ENCODE assay signal across 19 cellular contexts in genomic region chr9:128870128-128870940, GRCh38.
"Had no signal": no experiment of that assay in that cellular context is flagged by ENCODE, and none has a peak within 500 bp of the region (broad histone marks: within the 10 kb centered on the region; RNA-seq: fewer than 3 reads in every experiment).

No MANE protein-coding gene starts in this region.

- H3K4me3 ChIP-seq: esophagus squamous epithelium, mucosa of descending colon, psoas muscle, right lobe of liver had no signal

- H3K9me3 ChIP-seq: esophagus squamous epithelium, mucosa of descending colon, psoas muscle, right lobe of liver had no signal

- H3K9me3 Mint-ChIP-seq: activated naive CD8-positive, alpha-beta T cell treated with anti-CD3 and anti-CD28 coated beads for 36 hours; activated T-cell treated with anti-CD3 and anti-CD28 coated beads, Interleukin-2, amount 50 U/mL, for 24 hours; immature natural killer cell; naive thymus-derived CD8-positive, alpha-beta T cell; stimulated activated memory B cell treated with anti-CD40 and anti-IgM and Interleukin-4, amounts not matched to agents 10 μg/mL and 1 μg/mL and 100 μg/mL, for 72 hours; type B pancreatic cell had no signal

- H3K36me3 Mint-ChIP-seq: activated CD8-positive, alpha-beta memory T cell treated with anti-CD3 and anti-CD28 coated beads, Interleukin-2, amount 10 ng/mL, durations not matched to agents 7 days and 5 days; activated naive CD8-positive, alpha-beta T cell treated with anti-CD3 and anti-CD28 coated beads for 36 hours; type B pancreatic cell had no signal

- H3K4me1 Mint-ChIP-seq: stimulated activated memory B cell treated with anti-CD40 and anti-IgM and Interleukin-4, amounts not matched to agents 10 μg/mL and 1 μg/mL and 100 μg/mL, for 72 hours had no signal

- H3K4me3 Mint-ChIP-seq: activated CD8-positive, alpha-beta memory T cell treated with anti-CD3 and anti-CD28 coated beads, Interleukin-2, amount 10 ng/mL, durations not matched to agents 7 days and 5 days; activated naive CD8-positive, alpha-beta T cell treated with anti-CD3 and anti-CD28 coated beads for 36 hours; activated T-cell treated with anti-CD3 and anti-CD28 coated beads, Interleukin-2, amount 50 U/mL, for 24 hours; immature natural killer cell; naive thymus-derived CD8-positive, alpha-beta T cell; stimulated activated memory B cell treated with anti-CD40 and anti-IgM and Interleukin-4, amounts not matched to agents 10 μg/mL and 1 μg/mL and 100 μg/mL, for 72 hours; type B pancreatic cell had no signal

- H3K27me3 Mint-ChIP-seq: activated CD8-positive, alpha-beta memory T cell treated with anti-CD3 and anti-CD28 coated beads, Interleukin-2, amount 10 ng/mL, durations not matched to agents 7 days and 5 days; activated naive CD8-positive, alpha-beta T cell treated with anti-CD3 and anti-CD28 coated beads for 36 hours; activated T-cell treated with anti-CD3 and anti-CD28 coated beads, Interleukin-2, amount 50 U/mL, for 24 hours; naive thymus-derived CD8-positive, alpha-beta T cell; stimulated activated memory B cell treated with anti-CD40 and anti-IgM and Interleukin-4, amounts not matched to agents 10 μg/mL and 1 μg/mL and 100 μg/mL, for 72 hours; type B pancreatic cell had no signal

- H3K4me1 ChIP-seq: psoas muscle had no signal

- ATAC-seq: activated CD4-positive, CD25-positive, alpha-beta regulatory T cell treated with anti-CD3 and anti-CD28 coated beads, Interleukin-2, amount 50 U/mL, for 24 hours; activated CD8-positive, alpha-beta memory T cell treated with anti-CD3 and anti-CD28 coated beads, Interleukin-2, amount 10 ng/mL, durations not matched to agents 7 days and 5 days; foreskin keratinocyte; left colon; mucosa of descending colon; naive thymus-derived CD8-positive, alpha-beta T cell; psoas muscle; right lobe of liver; stimulated activated memory B cell treated with anti-CD40 and anti-IgM and Interleukin-4, amounts not matched to agents 10 μg/mL and 1 μg/mL and 100 μg/mL, for 72 hours had no signal

- H3K36me3 ChIP-seq: right lobe of liver had no signal

- H3K27ac ChIP-seq: esophagus squamous epithelium, foreskin keratinocyte, psoas muscle, right lobe of liver had no signal

- DNase-seq: activated CD8-positive, alpha-beta memory T cell treated with anti-CD3 and anti-CD28 coated beads, Interleukin-2, amount 10 ng/mL, durations not matched to agents 7 days and 5 days; activated effector memory CD4-positive, alpha-beta T cell treated with Interleukin-2 at 50 U/mL for 16 hours; activated naive CD8-positive, alpha-beta T cell treated with anti-CD3 and anti-CD28 coated beads for 36 hours; activated T-cell treated with anti-CD3 and anti-CD28 coated beads, Interleukin-2, amount 50 U/mL, for 24 hours; anterior cingulate cortex; esophagus squamous epithelium; foreskin keratinocyte; immature natural killer cell; left colon; mammary epithelial cell; naive thymus-derived CD8-positive, alpha-beta T cell; occipital lobe; stimulated activated CD4-positive, alpha-beta T cell treated with anti-CD3 and anti-CD28 coated beads, Interleukin-1b, Interleukin-23, amount 100 ng/mL, for 48 hours had no signal

- H3K27me3 ChIP-seq: esophagus squamous epithelium, foreskin keratinocyte, right lobe of liver had no signal

- H3K27ac Mint-ChIP-seq: activated CD8-positive, alpha-beta memory T cell treated with anti-CD3 and anti-CD28 coated beads, Interleukin-2, amount 10 ng/mL, durations not matched to agents 7 days and 5 days; activated naive CD8-positive, alpha-beta T cell treated with anti-CD3 and anti-CD28 coated beads for 36 hours; activated T-cell treated with anti-CD3 and anti-CD28 coated beads, Interleukin-2, amount 50 U/mL, for 24 hours; immature natural killer cell; stimulated activated memory B cell treated with anti-CD40 and anti-IgM and Interleukin-4, amounts not matched to agents 10 μg/mL and 1 μg/mL and 100 μg/mL, for 72 hours; type B pancreatic cell had no signal
